In genomic region chr5:139134906-139135305, GRCh38 we compare ENCODE assay signal across 17 cellular contexts.
DNase-seq lines count a peak whose midpoint lies in the region; ATAC-seq and TF ChIP-seq lines count a peak whose summit lies in the region.
"Had no signal": no experiment of that assay in that cellular context is flagged by ENCODE, and none has a peak within 500 bp of the region (broad histone marks: within the 10 kb centered on the region; RNA-seq: fewer than 3 reads in every experiment).

No MANE protein-coding gene starts in this region.

- no peaks in the 10 kb centered on the region for H3K27me3 ChIP-seq in right atrium auricular region

- H3K9me3 ChIP-seq in right atrium auricular region = no peaks in the 10 kb centered on the region
- H3K9me3 ChIP-seq: Caco-2 had no signal

- peaks cover 0 to 63% of the 10 kb centered on the region in 2 donors for H3K4me1 ChIP-seq in right atrium auricular region
- H3K4me1 ChIP-seq: Caco-2 had no signal

- ATAC-seq in HG02678 (IDR thresholded peaks at IDR 0.05; ENCODE audit: unreplicated experiment) (no peak), GM19463 (IDR thresholded peaks at IDR 0.05; ENCODE audit: unreplicated experiment) (no peak)

- no peak for TF ChIP-seq CTCF in mesothelial cell of epicardium (IDR thresholded peaks at IDR 0.05; ENCODE audit: unreplicated experiment)
- no peak for TF ChIP-seq CTCF in right atrium auricular region (IDR thresholded peaks at IDR 0.05)

- H3K27me3 Mint-ChIP-seq in mesothelial cell of epicardium (ENCODE audit: low read depth) = no peaks in the 10 kb centered on the region

- peaks cover 55% of the 10 kb centered on the region for H3K4me1 Mint-ChIP-seq in mesothelial cell of epicardium

- peak overlapping the region; percentile 47 for H3K27ac Mint-ChIP-seq in mesothelial cell of epicardium
- H3K27ac Mint-ChIP-seq: CD14-positive monocyte had no signal

- no peak overlapping the region for H3K4me3 ChIP-seq in right atrium auricular region
- H3K4me3 ChIP-seq: PC-9, SK-N-MC had no signal

- no peaks in the 10 kb centered on the region for H3K36me3 ChIP-seq in right atrium auricular region

- no peaks in the 10 kb centered on the region for H3K36me3 Mint-ChIP-seq in mesothelial cell of epicardium

- no peak overlapping the region for H3K27ac ChIP-seq in right atrium auricular region
- H3K27ac ChIP-seq: PC-9, SK-N-MC had no signal

- DNase-seq in COLO668 (lab: John Stamatoyannopoulos, UW; ENCODE audit: unreplicated experiment) (peak; percentile 10), NCI-H2029 (lab: John Stamatoyannopoulos, UW) (peak; percentile 76), NCI-H774 (lab: John Stamatoyannopoulos, UW) (peak; percentile 17), mesothelial cell of epicardium (ENCODE audit: low spot score in 2 of 2, unreplicated experiment in 2 of 2) (no peak), right atrium auricular region (ENCODE audit: low spot score) (no peak), posterior vena cava (ENCODE audit: low spot score) (no peak)
- DNase-seq: Caco-2, GDM1, HCEC 1CT, MV-4-11, NCI-H2171, NCI-H524, PC-9 had no signal

- H3K4me3 Mint-ChIP-seq in mesothelial cell of epicardium = no peak overlapping the region
- H3K4me3 Mint-ChIP-seq: CD14-positive monocyte had no signal

- intact Hi-C loops in posterior vena cava (cut with DNase I) = no loop called here

- H3K9me3 Mint-ChIP-seq in mesothelial cell of epicardium = no peaks in the 10 kb centered on the region
- H3K9me3 Mint-ChIP-seq: CD14-positive monocyte had no signal

Comparison
In these comparisons a context has a peak if more than half of its experiments do, and no peak if none do; other contexts are left out.
1. DNase-seq: peak in COLO668 (single experiment), NCI-H2029 (single experiment) and NCI-H774 (single experiment); none in mesothelial cell of epicardium (0 of 2), right atrium auricular region (single experiment) and posterior vena cava (single experiment).